16 cellular contexts compared by ENCODE assay signal in the genomic region with DNA sequence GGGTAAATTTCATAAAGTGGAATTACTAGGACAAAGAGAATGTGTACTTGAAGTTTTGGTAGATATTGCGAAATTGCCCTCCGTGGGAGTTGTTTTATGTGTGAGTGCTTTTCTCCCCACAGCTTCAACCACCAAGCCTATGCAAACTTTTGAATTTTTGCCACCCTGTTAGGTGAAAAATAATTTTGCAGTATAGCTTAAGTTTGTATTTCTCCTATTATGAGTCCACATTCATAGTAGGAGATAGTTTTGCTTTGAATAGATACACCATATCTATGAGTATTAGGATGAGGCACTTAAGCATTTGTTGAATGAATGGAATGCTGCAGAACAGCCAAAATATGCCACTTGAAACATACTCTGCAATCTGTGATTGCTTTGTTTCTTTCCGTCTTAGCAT. TPM values are rescaled to one million over a fixed set of nuclear protein-coding genes. Genes with fewer than 3 reads are reported as not detected.
DNase-seq lines count a peak whose midpoint lies in the region; ATAC-seq, FAIRE-seq and TF ChIP-seq lines count a peak whose summit lies in the region.
"Had no signal": no experiment of that assay in that cellular context is flagged by ENCODE, and none has a peak within 500 bp of the region (broad histone marks: within the 10 kb centered on the region; RNA-seq: fewer than 3 reads in every experiment).

No MANE protein-coding gene starts in this region.

- FAIRE-seq in H1 (lab: Jason Lieb, UNC): no peak

- H4K8ac ChIP-seq in H1 (ENCODE audit: extremely low read depth, insufficient read depth, low read length): no peak overlapping the region

- peaks cover 0 to 1% (median 0%) of the 10 kb centered on the region in 4 experiments; a peak in 1 of 7 replicates for H3K27me3 ChIP-seq in H1 (replicated peaks in 1 of 4; ENCODE audit: control insufficient read depth in 3 of 4, extremely low read depth in 1 of 4, insufficient read depth in 3 of 4, low read length in 3 of 4)
- no peaks in the 10 kb centered on the region for H3K27me3 ChIP-seq in naive thymus-derived CD4-positive, alpha-beta T cell (ENCODE audit: control insufficient read depth in 2 of 2, insufficient read depth in 2 of 2, low read length in 2 of 2)
- H3K27me3 ChIP-seq: adrenal gland, right atrium auricular region, stomach had no signal

- H3K14ac ChIP-seq in H1 (ENCODE audit: insufficient read length): no peak overlapping the region

- H3K79me2 ChIP-seq in H1 (ENCODE audit: control insufficient read depth in 1 of 2, insufficient read depth in 2 of 2, low read length in 2 of 2): peaks cover 0 to 4% of the 10 kb centered on the region in 2 experiments; a peak in 1 of 4 replicates

- no peak overlapping the region for H3K18ac ChIP-seq in H1 (ENCODE audit: extremely low read depth, low read length)

- H2BK120ac ChIP-seq in H1 (replicated peaks; ENCODE audit: low read depth, low read length): no peak overlapping the region

- WGBS in H1 (ENCODE audit: extremely low coverage in 1 of 2, insufficient coverage in 1 of 2, insufficient read length in 1 of 2, insufficient replicate concordance in 2 of 2, low coverage in 1 of 2, low lambda C conversion rate in 2 of 2, missing lambda C conversion rate in 1 of 2), 2 experiments: 92% methylated on average over 3 of the region's 3 CpGs; no CpG with 5 or more reads in 1 of the 2 experiments

- H3K4me1 Mint-ChIP-seq in natural killer cell: peaks cover 24 to 50% of the 10 kb centered on the region in 2 donors
- H3K4me1 Mint-ChIP-seq in naive thymus-derived CD4-positive, alpha-beta T cell: peaks cover 0 to 26% (median 16%) of the 10 kb centered on the region in 7 donors
- H3K4me1 Mint-ChIP-seq: endodermal cell had no signal

- no peak for TF ChIP-seq RAD21 in H1 (IDR thresholded peaks at IDR 0.05 in 1 of 2, conservative IDR thresholded peaks at IDR 0.05 in 1 of 2; ENCODE audit: low read depth in 2 of 2, low read length in 2 of 2)

- H3K23me2 ChIP-seq in H1 (ENCODE audit: low read depth, low read length): no peaks in the 10 kb centered on the region

- H3K56ac ChIP-seq in H1 (replicated peaks; ENCODE audit: insufficient read length, low read depth, low read length): no peak overlapping the region

- TF ChIP-seq POLR2A in H1 (IDR thresholded peaks at IDR 0.05; ENCODE audit: control extremely low read depth in 1 of 2, low read depth in 2 of 2, low read length in 2 of 2): no peak

- H3K27me3 Mint-ChIP-seq in natural killer cell (ENCODE audit: low read depth in 2 of 2): no peaks in the 10 kb centered on the region
- H3K27me3 Mint-ChIP-seq in naive thymus-derived CD4-positive, alpha-beta T cell: no peaks in the 10 kb centered on the region
- H3K27me3 Mint-ChIP-seq: CD8-positive, alpha-beta memory T cell had no signal

- no peak overlapping the region for H4K91ac ChIP-seq in H1 (replicated peaks; ENCODE audit: insufficient read length, low read length)

- peak; percentile 66 to 78 (median 78) for ATAC-seq in natural killer cell
- no peak for ATAC-seq in naive thymus-derived CD4-positive, alpha-beta T cell

- peak overlapping the region; percentile 78 to 81 for H3K27ac Mint-ChIP-seq in natural killer cell
- H3K27ac Mint-ChIP-seq in naive thymus-derived CD4-positive, alpha-beta T cell: no peak overlapping the region
- H3K27ac Mint-ChIP-seq: endodermal cell had no signal

- H3K4me1 ChIP-seq in H1 (replicated peaks in 1 of 4; ENCODE audit: control insufficient read depth in 3 of 4, insufficient read depth in 4 of 4, low read length in 3 of 4): no peaks in the 10 kb centered on the region; a peak in 1 of 7 replicates
- no peaks in the 10 kb centered on the region for H3K4me1 ChIP-seq in naive thymus-derived CD4-positive, alpha-beta T cell (ENCODE audit: control insufficient read depth in 2 of 2, insufficient read depth in 2 of 2, low read length in 2 of 2)
- H3K4me1 ChIP-seq: right atrium auricular region had no signal

- H3K27ac ChIP-seq in H1 (ENCODE audit: low read depth, low read length): no peak overlapping the region
- H3K27ac ChIP-seq in naive thymus-derived CD4-positive, alpha-beta T cell (ENCODE audit: low read depth, low read length): no peak overlapping the region
- H3K27ac ChIP-seq: adrenal gland, right atrium auricular region, stomach had no signal

- no peaks in the 10 kb centered on the region for H3K36me3 Mint-ChIP-seq in natural killer cell
- peaks cover 6 to 40% (median 23%) of the 10 kb centered on the region in 5 donors for H3K36me3 Mint-ChIP-seq in naive thymus-derived CD4-positive, alpha-beta T cell

- no peak overlapping the region for H4K5ac ChIP-seq in H1 (ENCODE audit: insufficient read length, low read depth, low read length)

- CTCF ChIA-PET in H1 (lab: Charles Lee; ENCODE audit: partially characterized antibody): no interaction called here
- CTCF ChIA-PET in naive thymus-derived CD4-positive, alpha-beta T cell (lab: Charles Lee): no interaction called here

- TF ChIP-seq CTCF in H1 (IDR thresholded peaks at IDR 0.05; ENCODE audit: control extremely low read depth in 1 of 3, insufficient read depth in 1 of 3, low read depth in 1 of 3, low read length in 3 of 3) (no peak), natural killer cell (IDR thresholded peaks at IDR 0.05) (no peak)

- H3K9ac ChIP-seq in H1 (replicated peaks in 1 of 4; ENCODE audit: extremely low read depth in 1 of 4, low read depth in 3 of 4, low read length in 3 of 4): no peak overlapping the region

- no peak overlapping the region for H2BK5ac ChIP-seq in H1 (ENCODE audit: low read depth, low read length)

- no peak overlapping the region for H2AK5ac ChIP-seq in H1 (ENCODE audit: low read depth, low read length)

- H3K9me3 ChIP-seq in H1 (ENCODE audit: insufficient read depth in 2 of 2, low read depth in 1 of 2, low read length in 1 of 2): no peaks in the 10 kb centered on the region
- H3K9me3 ChIP-seq in naive thymus-derived CD4-positive, alpha-beta T cell (ENCODE audit: control insufficient read depth in 2 of 3, low read length in 3 of 3): no peaks in the 10 kb centered on the region
- H3K9me3 ChIP-seq: adrenal gland, right atrium auricular region, stomach had no signal

- no peaks in the 10 kb centered on the region for H3K79me1 ChIP-seq in H1 (ENCODE audit: low read depth, low read length)

- peak overlapping the region; percentile 72 for H3K4me3 Mint-ChIP-seq in natural killer cell
- no peak overlapping the region for H3K4me3 Mint-ChIP-seq in naive thymus-derived CD4-positive, alpha-beta T cell
- H3K4me3 Mint-ChIP-seq: CD8-positive, alpha-beta memory T cell; endodermal cell had no signal

- H2BK20ac ChIP-seq in H1 (ENCODE audit: low read length): no peak overlapping the region

- H2AFZ ChIP-seq in H1 (ENCODE audit: low read length): no peak overlapping the region

- no peak overlapping the region for H2BK12ac ChIP-seq in H1 (ENCODE audit: low read depth, low read length)

- no peak overlapping the region for H3K4ac ChIP-seq in H1 (replicated peaks; ENCODE audit: insufficient read length, low read depth, low read length)

- intact Hi-C loops in natural killer cell (cut with micrococcal nuclease): loop anchor here (5.0 kb wide), 1 partner anchor 36 kb away; no protein-coding TSS in a partner anchor
- intact Hi-C loops in head of caudate nucleus (cut with DNase I): no loop called here
- intact Hi-C loops in naive thymus-derived CD4-positive, alpha-beta T cell (cut with micrococcal nuclease): no loop called here

- no peak overlapping the region for H3K4me2 ChIP-seq in H1 (ENCODE audit: insufficient read depth in 1 of 2, low read depth in 2 of 2, low read length in 2 of 2)

- no peak for TF ChIP-seq EP300 in H1 (IDR thresholded peaks at IDR 0.05; ENCODE audit: borderline replicate concordance in 1 of 2, low read depth in 2 of 2, low read length in 2 of 2)

- H2BK15ac ChIP-seq in H1 (ENCODE audit: low read length): no peak overlapping the region

- DNase-seq in CD1c-positive myeloid dendritic cell (ENCODE audit: extremely low spot score) (peak; percentile 32), MV-4-11 (lab: John Stamatoyannopoulos, UW) (peak; percentile 47), H1 (ENCODE audit: low read depth in 1 of 2, low spot score in 2 of 2) (no peak), natural killer cell (no peak), GM19238 (ENCODE audit: insufficient read length, low spot score) (no peak), head of caudate nucleus (no peak), middle frontal gyrus (ENCODE audit: extremely low spot score, low spot score) (no peak)
- no peak for DNase-seq in naive thymus-derived CD4-positive, alpha-beta T cell
- DNase-seq: adrenal gland; CD8-positive, alpha-beta memory T cell; endodermal cell; NCI-H1092; NCI-H526; SHP77; stomach had no signal

- no peak overlapping the region for H3K23ac ChIP-seq in H1 (ENCODE audit: insufficient read length)

- no peak overlapping the region for H3K4me3 ChIP-seq in H1 (ENCODE audit: extremely low read depth in 1 of 4, insufficient read depth in 2 of 4, low read depth in 3 of 4, low read length in 4 of 4)
- no peak overlapping the region for H3K4me3 ChIP-seq in naive thymus-derived CD4-positive, alpha-beta T cell (ENCODE audit: low read length)
- H3K4me3 ChIP-seq: adrenal gland, right atrium auricular region, stomach had no signal

- no peaks in the 10 kb centered on the region for H3K9me3 Mint-ChIP-seq in natural killer cell
- no peaks in the 10 kb centered on the region for H3K9me3 Mint-ChIP-seq in naive thymus-derived CD4-positive, alpha-beta T cell
- H3K9me3 Mint-ChIP-seq: CD8-positive, alpha-beta memory T cell; endodermal cell had no signal

- POLR2A ChIA-PET in H1 (lab: Charles Lee; ENCODE audit: partially characterized antibody): no interaction called here
- POLR2A ChIA-PET in naive thymus-derived CD4-positive, alpha-beta T cell (lab: Charles Lee): interaction anchor here (0.7 kb wide), 1 partner anchor 84 kb away, joined by 3 read pairs; no protein-coding TSS in a partner anchor

- H3K36me3 ChIP-seq in H1 (ENCODE audit: control insufficient read depth in 2 of 4, insufficient read depth in 4 of 4, low read length in 3 of 4): no peaks in the 10 kb centered on the region; a peak in 2 of 8 replicates
- peaks cover 0 to 5% (median 0%) of the 10 kb centered on the region in 3 experiments for H3K36me3 ChIP-seq in naive thymus-derived CD4-positive, alpha-beta T cell (ENCODE audit: control insufficient read depth in 2 of 3, insufficient read depth in 3 of 3, low read length in 3 of 3)
- H3K36me3 ChIP-seq: adrenal gland had no signal

- no peaks in the 10 kb centered on the region for H4K20me1 ChIP-seq in H1 (replicated peaks in 1 of 2; ENCODE audit: control insufficient read depth in 1 of 2, insufficient read depth in 2 of 2, low read length in 2 of 2)

RNA-seq across cellular contexts. Expression of a gene that starts 43.6 kb away (rescaled TPM):
- 10.4 and 14.7 TPM in 2 replicates for total RNA-seq in H1 (2021; fragmentation: NEBNext Ultra II Directional; extraction: Animal tissue kit (Norgen Biotek cat#: 25700))
- 4.6 and 5.5 TPM in 2 replicates for polyA plus RNA-seq in H1 (2011; rRNA removed)
- 5.7 TPM for polyA plus RNA-seq in H1 (2011; cell fraction: cytosol; rRNA removed)
- polyA plus RNA-seq in H1 (2011; cell fraction: nucleus; rRNA removed): 9.4 TPM
- 6.5 to 9.0 TPM (median 7.1 TPM) in 4 replicates for polyA plus RNA-seq in H1 (2012, experiment 1 of 2)
- polyA plus RNA-seq in H1 (2012, experiment 2 of 2): 0.81 TPM
- 4.8 TPM for polyA plus RNA-seq in H1 (2013, experiment 1 of 2)
- 5.5 TPM for polyA plus RNA-seq in H1 (2013, experiment 2 of 2)
- polyA minus RNA-seq in H1 (2011; rRNA and poly(A)+ RNA removed): 17.3 and 22.6 TPM in 2 replicates
- polyA minus RNA-seq in H1 (2011; cell fraction: cytosol; rRNA and poly(A)+ RNA removed): 8.7 TPM
- 51.7 TPM for polyA minus RNA-seq in H1 (2011; cell fraction: nucleus; rRNA and poly(A)+ RNA removed)
- total RNA-seq in natural killer cell: 10 to 100 TPM; 39.9 to 52.5 (median 41.4) TPM
- total RNA-seq in naive thymus-derived CD4-positive, alpha-beta T cell: 10 to 100 TPM; 24.0 to 46.1 (median 25.4) TPM
- 10 to 100 TPM; 12.3 to 14.7 TPM for polyA plus RNA-seq in naive thymus-derived CD4-positive, alpha-beta T cell

Comparison
In these comparisons a context has a peak if more than half of its experiments do, and no peak if none do; other contexts are left out.
1. DNase-seq: peak in CD1c-positive myeloid dendritic cell (single experiment) and MV-4-11 (single experiment); none in H1 (0 of 2), natural killer cell (single experiment), GM19238 (single experiment), head of caudate nucleus (0 of 42), naive thymus-derived CD4-positive, alpha-beta T cell (0 of 9) and middle frontal gyrus (single experiment).
2. H3K27ac Mint-ChIP-seq: peak in natural killer cell (2 of 2); none in naive thymus-derived CD4-positive, alpha-beta T cell (0 of 9).